ENCODE assay signal across 8 cellular contexts in genomic region chr5:115625579-115626443, GRCh38. TPM values are rescaled to one million over a fixed set of nuclear protein-coding genes. Genes with fewer than 3 reads are reported as not detected.
DNase-seq lines count a peak whose midpoint lies in the region; ATAC-seq and TF ChIP-seq lines count a peak whose summit lies in the region.

TMED7 (minus strand) TSS chr5:115626036; CDS start chr5:115625792, 244 bp downstream.

- peak within 1 kb of the TSS; percentile 93 for H3K27ac Mint-ChIP-seq in activated B cell treated with CpG ODN at 0.5 μM for 24 hours

- H3K36me3 Mint-ChIP-seq in activated B cell treated with CpG ODN at 0.5 μM for 24 hours (ENCODE audit: low read depth) = peaks cover 18% of the 10 kb centered on the region

- peak within 1 kb of the TSS; percentile 86 to 96 (median 94) for H3K27ac ChIP-seq in spleen

- no peaks in the 10 kb centered on the region for H3K27me3 ChIP-seq in spleen (replicated peaks in 1 of 7)

- in situ Hi-C loops in GM18951 (cut with MboI; ENCODE audit: low sequenced_read_pairs, unreplicated experiment) = loop anchor here (10.0 kb wide), 1 partner anchor 419 kb away; no protein-coding TSS in a partner anchor

- no peak for TF ChIP-seq CTCF in activated B cell treated with CpG ODN at 0.5 μM for 24 hours (IDR thresholded peaks at IDR 0.05)
- peak in 8 of 11 experiments; percentile 12 to 69 (median 52) for TF ChIP-seq CTCF in spleen (IDR thresholded peaks at IDR 0.05 in 8 of 11, conservative IDR thresholded peaks at IDR 0.05 in 3 of 11)

- peak; percentile 98 for DNase-seq in AG08395 (ENCODE audit: low spot score)
- peak; percentile 97 for DNase-seq in NCI-H345 (lab: John Stamatoyannopoulos, UW)
- peak; percentile 99 for DNase-seq in activated B cell treated with CpG ODN at 0.5 μM for 24 hours
- peak; percentile 98 for DNase-seq in central memory CD4-positive, alpha-beta T cell
- DNase-seq in inferior parietal cortex (ENCODE audit: extremely low spot score) = peak; percentile 98
- peak; percentile 100 for DNase-seq in spleen

- CTCF ChIA-PET in activated B cell treated with CpG ODN at 0.5 μM for 24 hours (lab: Charles Lee) = no interaction called here

- peak; percentile 94 for ATAC-seq in HG03196 (IDR thresholded peaks at IDR 0.05; ENCODE audit: unreplicated experiment)
- peak; percentile 92 for ATAC-seq in activated B cell treated with CpG ODN at 0.5 μM for 24 hours (ENCODE audit: low read depth)

- no peaks in the 10 kb centered on the region for H3K9me3 ChIP-seq in spleen

- peak within 1 kb of the TSS; percentile 60 to 91 (median 80) for H3K4me3 ChIP-seq in spleen

- peak; percentile 81 for TF ChIP-seq POLR2A in GM18951 (IDR thresholded peaks at IDR 0.05; ENCODE audit: extremely low read depth, insufficient read depth, insufficient read length)
- TF ChIP-seq POLR2A in spleen (IDR thresholded peaks at IDR 0.05) = peak; percentile 40 to 92 (median 78)

- H3K27me3 Mint-ChIP-seq in activated B cell treated with CpG ODN at 0.5 μM for 24 hours = no peaks in the 10 kb centered on the region

- POLR2A ChIA-PET in activated B cell treated with CpG ODN at 0.5 μM for 24 hours (lab: Charles Lee) = interaction anchor here (0.7 to 2.6 kb wide), 12 partner anchors 9 to 459 kb away, joined by 3 to 46 read pairs (median 4); partner anchors contain the start of genes AP3S1, ATG12 and TICAM2

- H3K36me3 ChIP-seq in spleen = peaks cover 0 to 12% (median 0%) of the 10 kb centered on the region in 6 donors

- WGBS in spleen, 5 donors = 0 to 1% (median 0%) methylated on average over 49 to 77 of the region's 77 CpGs

- H3K4me3 Mint-ChIP-seq in activated B cell treated with CpG ODN at 0.5 μM for 24 hours = no peak within 1 kb of the TSS

- no peaks in the 10 kb centered on the region for H3K9me3 Mint-ChIP-seq in activated B cell treated with CpG ODN at 0.5 μM for 24 hours

- H3K4me1 Mint-ChIP-seq in activated B cell treated with CpG ODN at 0.5 μM for 24 hours = peaks cover 29% of the 10 kb centered on the region

- peaks cover 28 to 58% (median 44%) of the 10 kb centered on the region in 6 donors for H3K4me1 ChIP-seq in spleen

- intact Hi-C loops in activated B cell treated with CpG ODN at 0.5 μM for 24 hours (cut with micrococcal nuclease) = loop anchor here (1.0 to 2.0 kb wide), 11 partner anchors 8 to 459 kb away; partner anchors contain the start of genes AP3S1, ATG12, CCDC112 and COMMD10
- intact Hi-C loops in spleen (cut with DNase I; ENCODE audit: low total_unique reads) = no loop called here

RNA-seq across cellular contexts. Expression of gene TMED7, which starts in this region (rescaled TPM):
- total RNA-seq in activated B cell treated with CpG ODN at 0.5 μM for 24 hours (34.9 and 35.0 TPM in 2 replicates), spleen (10 to 100 TPM; 56.7 to 70.9 (median 68.6) TPM)
- polyA plus RNA-seq in spleen = 10 to 100 TPM in 2 of 3 donors, 1 to 10 TPM in 1; 8.4 to 13.7 (median 12.5) TPM

Comparison
In these comparisons a context has a peak if more than half of its experiments do, and no peak if none do; other contexts are left out.
1. Peak in every context shown above with its lines: DNase-seq, ATAC-seq, H3K4me3 ChIP-seq and H3K27ac ChIP-seq.